10 cellular contexts compared by ENCODE assay signal in genomic region chr19:13839938-13840750, GRCh38. TPM values are rescaled to one million over a fixed set of nuclear protein-coding genes. Genes with fewer than 3 reads are reported as not detected.
DNase-seq lines count a peak whose midpoint lies in the region; ATAC-seq and TF ChIP-seq lines count a peak whose summit lies in the region.
"Had no signal": no experiment of that assay in that cellular context is flagged by ENCODE, and none has a peak within 500 bp of the region (broad histone marks: within the 10 kb centered on the region; RNA-seq: fewer than 3 reads in every experiment).

No MANE protein-coding gene starts in this region.

- H3K27ac ChIP-seq in caudate nucleus (ENCODE audit: low read depth, low read length) (peak overlapping the region; percentile 94), lung (ENCODE audit: low read depth in 1 of 2, low read length in 1 of 2) (peak overlapping the region; percentile 98 to 99)

- H3K27ac Mint-ChIP-seq in T-cell (peak overlapping the region; percentile 97 to 98), type B pancreatic cell (peak overlapping the region; percentile 89)

- peaks cover 0 to 17% of the 10 kb centered on the region in 2 donors for H3K4me1 ChIP-seq in lung (ENCODE audit: control insufficient read depth in 2 of 2, insufficient read depth in 2 of 2, low read length in 2 of 2)

- ATAC-seq in T-cell (replicated peaks in 1 of 4) (peak in 2 of 4 experiments; percentile 2 to 3), lung (ENCODE audit: insufficient read depth, low FRiP score) (peak; percentile 12), GM21528 (IDR thresholded peaks at IDR 0.05; ENCODE audit: low FRiP score, unreplicated experiment) (no peak)

- TF ChIP-seq CTCF in lung (IDR thresholded peaks at IDR 0.05; ENCODE audit: control extremely low read depth, extremely low read depth) (no peak), type B pancreatic cell (conservative IDR thresholded peaks at IDR 0.05) (no peak)

- H3K36me3 Mint-ChIP-seq in T-cell: peaks cover 3% of the 10 kb centered on the region
- H3K36me3 Mint-ChIP-seq in type B pancreatic cell: no peaks in the 10 kb centered on the region

- H3K9me3 Mint-ChIP-seq in T-cell (no peaks in the 10 kb centered on the region), type B pancreatic cell (no peaks in the 10 kb centered on the region)

- peaks cover 61 to 75% (median 66%) of the 10 kb centered on the region in 3 donors for H3K4me1 Mint-ChIP-seq in T-cell
- H3K4me1 Mint-ChIP-seq in type B pancreatic cell (ENCODE audit: unreplicated experiment): peaks cover 14% of the 10 kb centered on the region

- H3K4me3 ChIP-seq in lung: peak overlapping the region; percentile 88
- H3K4me3 ChIP-seq: cardiac muscle cell had no signal

- peak; percentile 63 for DNase-seq in activated naive CD4-positive, alpha-beta T cell treated with Interleukin-2 at 50 U/mL for 16 hours
- no peak for DNase-seq in activated naive CD4-positive, alpha-beta T cell treated with anti-CD3 and anti-CD28 coated beads, Interleukin-2, amount 50 U/mL, for 16 hours
- DNase-seq in T-cell (peak in 7 of 34 experiments; percentile 40 to 65 (median 49)), caudate nucleus (lab: John Stamatoyannopoulos, UW) (no peak), lung (ENCODE audit: low spot score) (peak; percentile 64), type B pancreatic cell (ENCODE audit: extremely low spot score, unreplicated experiment) (no peak), DMS 273 (lab: John Stamatoyannopoulos, UW; ENCODE audit: unreplicated experiment) (no peak)
- DNase-seq: DND-41 had no signal

- no peaks in the 10 kb centered on the region for H3K27me3 ChIP-seq in lung (ENCODE audit: control insufficient read depth, insufficient read depth)
- H3K27me3 ChIP-seq: cardiac muscle cell had no signal

- POLR2A ChIA-PET in T-cell (lab: Charles Lee): interaction anchor here (0.6 to 1.5 kb wide), 7 partner anchors 8 to 540 kb away, joined by 3 to 7 read pairs (median 3); partner anchors contain the start of gene RFX1 (in 1 of the 2)

- CTCF ChIA-PET in T-cell (lab: Charles Lee): interaction anchor here in 1 of 2 donors (0.5 to 2.0 kb wide), 3 partner anchors 22 to 682 kb away, joined by 4 to 10 read pairs (median 6); no protein-coding TSS in a partner anchor

- peaks cover 0 to 15% of the 10 kb centered on the region in 2 donors for H3K36me3 ChIP-seq in lung (ENCODE audit: control insufficient read depth in 2 of 2, insufficient read depth in 2 of 2, low read length in 2 of 2)

- 19 to 20% methylated on average over 22 of the region's 22 CpGs for WGBS in lung, 2 donors

- H3K4me3 Mint-ChIP-seq in T-cell (peak overlapping the region; percentile 83 to 90 (median 86)), type B pancreatic cell (peak overlapping the region; percentile 89)

- no peaks in the 10 kb centered on the region for H3K9me3 ChIP-seq in lung (ENCODE audit: control insufficient read depth in 2 of 2, insufficient read depth in 1 of 2, low read length in 1 of 2)

- H3K27me3 Mint-ChIP-seq in T-cell: no peaks in the 10 kb centered on the region
- H3K27me3 Mint-ChIP-seq in type B pancreatic cell: no peaks in the 10 kb centered on the region

RNA-seq across cellular contexts. Expression of gene NANOS3, which starts 36.8 kb away (rescaled TPM):
- total RNA-seq in T-cell: 1 to 10 TPM in 3 of 5 donors, under 1 TPM in 1, not detected in 1; 0.85 to 2.3 (median 1.5) TPM
- 1 to 10 TPM in 1 of 2 donors, not detected in 1; 1.5 TPM for total RNA-seq in lung
- polyA plus RNA-seq in lung: under 1 TPM; 0.81 to 0.82 TPM
- 0.69 and 2.8 TPM in 2 replicates for total RNA-seq in type B pancreatic cell (ENCODE audit: low replicate concordance)

RNA-seq across cellular contexts. Expression of gene ZSWIM4, which starts 44.9 kb away (rescaled TPM):
- 1 to 10 TPM; 5.4 to 9.8 (median 9.0) TPM for total RNA-seq in T-cell
- 10 to 100 TPM in 1 of 2 donors, 1 to 10 TPM in 1; 7.6 to 10.5 TPM for total RNA-seq in lung
- 10 to 100 TPM in 1 of 2 donors, 1 to 10 TPM in 1; 3.7 to 10.0 TPM for polyA plus RNA-seq in lung
- total RNA-seq in type B pancreatic cell (ENCODE audit: low replicate concordance): 15.0 and 15.7 TPM in 2 replicates

Comparison
In these comparisons a context has a peak if more than half of its experiments do, and no peak if none do; other contexts are left out.
1. DNase-seq: peak in activated naive CD4-positive, alpha-beta T cell treated with Interleukin-2 at 50 U/mL for 16 hours (single experiment) and lung (single experiment); none in activated naive CD4-positive, alpha-beta T cell treated with anti-CD3 and anti-CD28 coated beads, Interleukin-2, amount 50 U/mL, for 16 hours (single experiment), caudate nucleus (0 of 61), type B pancreatic cell (single experiment) and DMS 273 (single experiment).